ENCODE assay signal across 17 cellular contexts in genomic region chr14:65346895-65347294, GRCh38.
DNase-seq lines count a peak whose midpoint lies in the region; ATAC-seq and TF ChIP-seq lines count a peak whose summit lies in the region.
"Had no signal": no experiment of that assay in that cellular context is flagged by ENCODE, and none has a peak within 500 bp of the region (broad histone marks: within the 10 kb centered on the region; RNA-seq: fewer than 3 reads in every experiment).

No MANE protein-coding gene starts in this region.

- H3K9me3 Mint-ChIP-seq in activated CD4-positive, alpha-beta T cell treated with anti-CD3 and anti-CD28 coated beads, Interleukin-2, amount 10 ng/mL, durations not matched to agents 24 days and 14 days = no peaks in the 10 kb centered on the region
- H3K9me3 Mint-ChIP-seq: activated T-cell treated with anti-CD3 and anti-CD28 coated beads, Interleukin-2, amount 50 U/mL, for 24 hours had no signal

- peaks cover 53% of the 10 kb centered on the region for H3K36me3 Mint-ChIP-seq in activated CD4-positive, alpha-beta T cell treated with anti-CD3 and anti-CD28 coated beads, Interleukin-2, amount 10 ng/mL, durations not matched to agents 24 days and 14 days (ENCODE audit: low read depth)

- H3K36me3 ChIP-seq in right lobe of liver (no peaks in the 10 kb centered on the region), tibial artery (no peaks in the 10 kb centered on the region)
- H3K36me3 ChIP-seq: thoracic aorta had no signal

- peak overlapping the region; percentile 32 for H3K27ac Mint-ChIP-seq in activated CD4-positive, alpha-beta T cell treated with anti-CD3 and anti-CD28 coated beads, Interleukin-2, amount 10 ng/mL, durations not matched to agents 24 days and 14 days
- H3K27ac Mint-ChIP-seq: activated T-cell treated with anti-CD3 and anti-CD28 coated beads, Interleukin-2, amount 50 U/mL, for 24 hours had no signal

- WGBS in right lobe of liver (ENCODE audit: insufficient coverage, low coverage, low lambda C conversion rate, missing lambda C conversion rate) = 37% methylated on average over 5 of the region's 5 CpGs

- TF ChIP-seq POLR2A in right lobe of liver (IDR thresholded peaks at IDR 0.05) = no peak

- TF ChIP-seq CTCF in choroid plexus epithelial cell (conservative IDR thresholded peaks at IDR 0.05; ENCODE audit: low read depth, low read length) = no peak
- no peak for TF ChIP-seq CTCF in right lobe of liver (IDR thresholded peaks at IDR 0.05)
- no peak for TF ChIP-seq CTCF in tibial artery (IDR thresholded peaks at IDR 0.05)
- no peak for TF ChIP-seq CTCF in GM20000 (IDR thresholded peaks at IDR 0.05; ENCODE audit: extremely low read depth, missing control alignments)

- H3K4me1 Mint-ChIP-seq in activated CD4-positive, alpha-beta T cell treated with anti-CD3 and anti-CD28 coated beads, Interleukin-2, amount 10 ng/mL, durations not matched to agents 24 days and 14 days = peaks cover 54% of the 10 kb centered on the region

- H3K27ac ChIP-seq in right lobe of liver = no peak overlapping the region
- H3K27ac ChIP-seq in tibial artery = no peak overlapping the region
- H3K27ac ChIP-seq: epithelial cell of prostate, thoracic aorta had no signal

- H3K4me3 Mint-ChIP-seq in activated CD4-positive, alpha-beta T cell treated with anti-CD3 and anti-CD28 coated beads, Interleukin-2, amount 10 ng/mL, durations not matched to agents 24 days and 14 days = peak overlapping the region; percentile 28
- H3K4me3 Mint-ChIP-seq: activated T-cell treated with anti-CD3 and anti-CD28 coated beads, Interleukin-2, amount 50 U/mL, for 24 hours had no signal

- H3K4me1 ChIP-seq in right lobe of liver = no peaks in the 10 kb centered on the region
- H3K4me1 ChIP-seq in tibial artery = no peaks in the 10 kb centered on the region

- intact Hi-C loops in activated CD4-positive, alpha-beta T cell treated with anti-CD3 and anti-CD28 coated beads, Interleukin-2, amount 10 ng/mL, durations not matched to agents 24 days and 14 days (cut with micrococcal nuclease) = no loop called here
- intact Hi-C loops in right lobe of liver (cut with DNase I) = no loop called here
- intact Hi-C loops in tibial artery (cut with DNase I; ENCODE audit: low total_unique reads) = no loop called here

- no peaks in the 10 kb centered on the region for H3K9me3 ChIP-seq in right lobe of liver
- H3K9me3 ChIP-seq in tibial artery = no peaks in the 10 kb centered on the region
- H3K9me3 ChIP-seq: thoracic aorta had no signal

- no peaks in the 10 kb centered on the region for H3K27me3 ChIP-seq in right lobe of liver
- H3K27me3 ChIP-seq in tibial artery = no peaks in the 10 kb centered on the region

- H3K4me3 ChIP-seq in choroid plexus epithelial cell (ENCODE audit: low read depth, low read length) (no peak overlapping the region), right lobe of liver (no peak overlapping the region), tibial artery (no peak overlapping the region)
- H3K4me3 ChIP-seq: thoracic aorta had no signal

- DNase-seq in activated CD4-positive, alpha-beta T cell treated with anti-CD3 and anti-CD28 coated beads, Interleukin-2, amount 10 ng/mL, durations not matched to agents 24 days and 14 days = no peak
- DNase-seq in activated CD4-positive, alpha-beta T cell treated with anti-CD3 and anti-CD28 coated beads for 1 hour = no peak
- DNase-seq in choroid plexus epithelial cell (ENCODE audit: low read depth) = peak; percentile 45
- peak; percentile 45 to 54 (median 45) for DNase-seq in right lobe of liver
- peak; percentile 35 to 65 for DNase-seq in tibial artery
- DNase-seq in NOMO-1 treated with dmso at 0.1 percent for 144 hours (lab: John Stamatoyannopoulos, UW; ENCODE audit: unreplicated experiment) = no peak
- no peak for DNase-seq in GM20000 (ENCODE audit: low spot score)
- no peak for DNase-seq in DMS153 (lab: John Stamatoyannopoulos, UW)
- DNase-seq: activated CD4-positive, alpha-beta T cell treated with anti-CD3 and anti-CD28 coated beads for 48 hours; activated T-cell treated with anti-CD3 and anti-CD28 coated beads, Interleukin-2, amount 50 U/mL, for 24 hours; GDM1; NCI-H187; NCI-H526 treated with DMSO at 0.1 percent for 48 hours; retina; stimulated activated CD8-positive, alpha-beta memory T cell treated with anti-CD3 and anti-CD28 coated beads, Interleukin-4, amount 100 ng/mL, for 48 hours had no signal

- ATAC-seq in right lobe of liver = peak; percentile 62 to 79 (median 69)

- no peaks in the 10 kb centered on the region for H3K27me3 Mint-ChIP-seq in activated CD4-positive, alpha-beta T cell treated with anti-CD3 and anti-CD28 coated beads, Interleukin-2, amount 10 ng/mL, durations not matched to agents 24 days and 14 days
- H3K27me3 Mint-ChIP-seq: activated T-cell treated with anti-CD3 and anti-CD28 coated beads, Interleukin-2, amount 50 U/mL, for 24 hours had no signal

Comparison
In these comparisons a context has a peak if more than half of its experiments do, and no peak if none do; other contexts are left out.
1. DNase-seq: peak in choroid plexus epithelial cell (single experiment), right lobe of liver (3 of 3) and tibial artery (2 of 2); none in activated CD4-positive, alpha-beta T cell treated with anti-CD3 and anti-CD28 coated beads, Interleukin-2, amount 10 ng/mL, durations not matched to agents 24 days and 14 days (single experiment), activated CD4-positive, alpha-beta T cell treated with anti-CD3 and anti-CD28 coated beads for 1 hour (single experiment), NOMO-1 treated with dmso at 0.1 percent for 144 hours (single experiment), GM20000 (single experiment) and DMS153 (single experiment).